In the genomic region with DNA sequence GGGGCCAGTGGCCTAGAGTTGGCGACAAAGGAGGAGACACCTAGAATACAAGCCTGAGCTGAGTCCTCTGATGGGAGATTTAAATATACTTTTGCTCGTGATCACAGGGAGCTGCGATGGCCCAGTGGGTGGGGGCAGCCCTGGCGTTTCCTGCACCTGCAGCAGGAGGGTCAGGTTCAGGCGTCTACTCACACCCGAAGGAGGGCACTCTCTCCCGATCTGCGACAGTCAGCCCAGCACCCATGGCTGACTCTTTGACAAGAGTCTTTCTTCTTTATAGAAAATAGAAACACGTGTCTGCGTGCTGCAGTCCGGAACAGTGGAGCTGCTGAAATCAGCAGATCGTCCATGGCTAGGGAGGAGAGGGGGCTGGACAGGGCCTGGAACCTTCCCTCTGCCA, we compare ENCODE assay signal across 22 cellular contexts.
"Had no signal": no experiment of that assay in that cellular context is flagged by ENCODE, and none has a peak within 500 bp of the region (broad histone marks: within the 10 kb centered on the region; RNA-seq: fewer than 3 reads in every experiment).

No MANE protein-coding gene starts in this region.

- H3K27me3 ChIP-seq: Peyer's patch, SJSA1 had no signal

- H3K4me2 ChIP-seq: PC-9 had no signal

- H3K36me3 ChIP-seq: Peyer's patch, SJSA1 had no signal

- H3K4me1 ChIP-seq: Peyer's patch had no signal

- DNase-seq: KBM-7, MV-4-11, NCI-H1092, NCI-H1105 treated with DMSO at 0.1 percent for 48 hours, NCI-H1417 treated with DMSO at 0.1 percent for 48 hours, NCI-H146, NCI-H1694 treated with DMSO at 0.1 percent for 48 hours, NCI-H1930, NCI-H2081, NCI-H2107, NCI-H2227 treated with DMSO at 0.1 percent for 48 hours, NCI-H446, NCI-H510A, NCI-H524 treated with DMSO at 0.1 percent for 48 hours, NCI-H69, NCI-H774, PC-9, Peyer's patch, Right ventricle myocardium superior, SIG-M5 had no signal

- H3K27ac ChIP-seq: PC-9, Peyer's patch, SJSA1, SK-N-MC had no signal

- H3K9me3 ChIP-seq: Peyer's patch, SJSA1 had no signal

- H2AFZ ChIP-seq: PC-9 had no signal

- H3K4me3 ChIP-seq: PC-9, Peyer's patch, SJSA1, SK-N-MC had no signal
